ENCODE assay signal across 8 cellular contexts in genomic region chr11:126210871-126211235, GRCh38. TPM values are rescaled to one million over a fixed set of nuclear protein-coding genes. Genes with fewer than 3 reads are reported as not detected.
A peak's percentile ranks its signal among the peaks of the same experiment; 100 is the strongest.
DNase-seq lines count a peak whose midpoint lies in the region; ATAC-seq and TF ChIP-seq lines count a peak whose summit lies in the region.

No MANE protein-coding gene starts in this region.

- H3K4me3 ChIP-seq in GM23248 (peak overlapping the region; percentile 81), SJSA1 (peak overlapping the region; percentile 63), fibroblast of the aortic adventitia (ENCODE audit: low read depth, low read length) (peak overlapping the region; percentile 98), gastrocnemius medialis (peak overlapping the region; percentile 88 to 93 (median 91))

- peaks cover 58% of the 10 kb centered on the region for H3K79me2 ChIP-seq in GM23248 (ENCODE audit: insufficient read depth)

- H3K27ac ChIP-seq in GM23248 (0 out of 2 replicates have a peak overlapping the region, but pooled peaks have one; percentile 40), SJSA1 (no peak overlapping the region), gastrocnemius medialis (peak overlapping the region; percentile 91 to 95 (median 92))

- H3K4me1 ChIP-seq in GM23248 (ENCODE audit: insufficient read depth) (peaks cover 10% of the 10 kb centered on the region), SJSA1 (replicated peaks) (peaks cover 7% of the 10 kb centered on the region; the same call in 1 of the 2 replicates), gastrocnemius medialis (peaks cover 55 to 57% of the 10 kb centered on the region in 2 donors)

- peak overlapping the region; percentile 82 for H3K4me2 ChIP-seq in GM23248 (ENCODE audit: unreplicated experiment)

- WGBS in GM23248 (ENCODE audit: low coverage in 1 of 2, low lambda C conversion rate in 2 of 2, missing lambda C conversion rate in 2 of 2), 2 experiments = 10% methylated on average over 20 of the region's 20 CpGs

- no peaks in the 10 kb centered on the region for H4K20me1 ChIP-seq in GM23248 (ENCODE audit: insufficient read depth)

- TF ChIP-seq CTCF in fibroblast of the aortic adventitia (IDR thresholded peaks at IDR 0.05; ENCODE audit: insufficient read depth, low read length) = no peak
- no peak for TF ChIP-seq CTCF in gastrocnemius medialis (IDR thresholded peaks at IDR 0.05 in 4 of 5, conservative IDR thresholded peaks at IDR 0.05 in 1 of 5)

- no peak for ATAC-seq in gastrocnemius medialis

- H3K9ac ChIP-seq in GM23248 = peak overlapping the region; percentile 83

- H3K9me3 ChIP-seq in GM23248 (ENCODE audit: low read depth) (no peaks in the 10 kb centered on the region), SJSA1 (replicated peaks) (no peaks in the 10 kb centered on the region), gastrocnemius medialis (no peaks in the 10 kb centered on the region)

- intact Hi-C loops in gastrocnemius medialis (cut with DNase I; ENCODE audit: low total_unique reads) = loop anchor here (1.0 to 5.0 kb wide), 4 partner anchors 57 to 619 kb away; partner anchors contain the start of genes CDON, DCPS, SRPRA and STT3A

- no peaks in the 10 kb centered on the region for H3K27me3 ChIP-seq in GM23248 (replicated peaks; ENCODE audit: insufficient read depth)
- no peaks in the 10 kb centered on the region for H3K27me3 ChIP-seq in SJSA1 (replicated peaks)
- H3K27me3 ChIP-seq in gastrocnemius medialis = no peaks in the 10 kb centered on the region

- no peak for TF ChIP-seq POLR2A in gastrocnemius medialis (IDR thresholded peaks at IDR 0.05)

- peaks cover 7% of the 10 kb centered on the region; the same call in 1 of the 2 replicates for H3K36me3 ChIP-seq in GM23248 (ENCODE audit: low read depth)
- peaks cover 5% of the 10 kb centered on the region; the same call in 1 of the 2 replicates for H3K36me3 ChIP-seq in SJSA1
- H3K36me3 ChIP-seq in gastrocnemius medialis = peaks cover 0 to 21% of the 10 kb centered on the region in 2 donors

- H3F3A ChIP-seq in GM23248 (ENCODE audit: insufficient read depth) = no peaks in the 10 kb centered on the region

- H3K9me2 ChIP-seq in GM23248 (ENCODE audit: insufficient read depth) = no peaks in the 10 kb centered on the region

- DNase-seq in GM23248 (peak; percentile 44), SJSA1 (ENCODE audit: low read depth in 1 of 2, low spot score in 2 of 2) (no peak), fibroblast of the aortic adventitia (ENCODE audit: low read depth) (peak; percentile 5), gastrocnemius medialis (no peak), globus pallidus (ENCODE audit: low spot score) (no peak), kidney tubule cell (ENCODE audit: low spot score) (no peak), SW480 (ENCODE audit: low spot score) (no peak), medulla oblongata (ENCODE audit: extremely low spot score) (no peak)

- H2AFZ ChIP-seq in GM23248 = peak overlapping the region; percentile 89

- in situ Hi-C loops in GM23248 (cut with MboI) (no loop called here), gastrocnemius medialis (cut with MboI; ENCODE audit: low sequenced_read_pairs in 4 of 4) (loop anchor here in 2 of 4 donors (5.0 to 25.0 kb wide), 3 partner anchors 56 to 624 kb away; partner anchors contain the start of genes FOXRED1 (in 1 of the 2), SRPRA (in 1 of the 2) and STT3A (in 1 of the 2))

RNA-seq across cellular contexts. Expression of gene RPUSD4, which starts 0.6 kb away (rescaled TPM):
- total RNA-seq in GM23248 (2014; rRNA removed; shearing (Covaris generic)) = 21.3 and 25.4 TPM in 2 replicates
- 12.0 and 12.1 TPM in 2 replicates for polyA plus RNA-seq in GM23248 (2016; fragmentation: Nextera tagmentation; extraction: Ambion mirVana)
- 13.7 and 17.5 TPM in 2 replicates for total RNA-seq in SJSA1 (2014; rRNA removed; shearing (Covaris generic))
- 24.2 and 50.2 TPM in 2 replicates for total RNA-seq in fibroblast of the aortic adventitia (ENCODE audit: low replicate concordance)
- 10 to 100 TPM; 53.3 to 93.8 (median 69.2) TPM for total RNA-seq in gastrocnemius medialis

RNA-seq across cellular contexts. Expression of gene FAM118B, which starts 0.7 kb away (rescaled TPM):
- total RNA-seq in GM23248 (2014; rRNA removed; shearing (Covaris generic)) = 23.1 and 25.4 TPM in 2 replicates
- 29.5 and 30.5 TPM in 2 replicates for polyA plus RNA-seq in GM23248 (2016; fragmentation: Nextera tagmentation; extraction: Ambion mirVana)
- total RNA-seq in SJSA1 (2014; rRNA removed; shearing (Covaris generic)) = 8.6 and 12.2 TPM in 2 replicates
- total RNA-seq in fibroblast of the aortic adventitia (ENCODE audit: low replicate concordance) = 14.7 and 32.9 TPM in 2 replicates
- total RNA-seq in gastrocnemius medialis = 10 to 100 TPM; 13.6 to 32.2 (median 23.2) TPM

RNA-seq across cellular contexts. Expression of gene SRPRA, which starts 57.8 kb away (rescaled TPM):
- total RNA-seq in GM23248 (2014; rRNA removed; shearing (Covaris generic)) = 142 and 151 TPM in 2 replicates
- polyA plus RNA-seq in GM23248 (2016; fragmentation: Nextera tagmentation; extraction: Ambion mirVana) = 122 and 125 TPM in 2 replicates
- total RNA-seq in SJSA1 (2014; rRNA removed; shearing (Covaris generic)) = 70.6 and 85.1 TPM in 2 replicates
- total RNA-seq in fibroblast of the aortic adventitia (ENCODE audit: low replicate concordance) (37.8 and 99.4 TPM in 2 replicates), gastrocnemius medialis (100 to 1,000 TPM in 1 of 4 donors, 10 to 100 TPM in 3; 72.3 to 101 (median 79.4) TPM)

RNA-seq across cellular contexts. Expression of gene FOXRED1, which starts 58.1 kb away (rescaled TPM):
- 14.1 and 22.0 TPM in 2 replicates for total RNA-seq in GM23248 (2014; rRNA removed; shearing (Covaris generic))
- 9.0 and 9.3 TPM in 2 replicates for polyA plus RNA-seq in GM23248 (2016; fragmentation: Nextera tagmentation; extraction: Ambion mirVana)
- total RNA-seq in SJSA1 (2014; rRNA removed; shearing (Covaris generic)) = 12.8 and 14.8 TPM in 2 replicates
- total RNA-seq in fibroblast of the aortic adventitia (ENCODE audit: low replicate concordance) (7.2 and 14.7 TPM in 2 replicates), gastrocnemius medialis (10 to 100 TPM; 12.5 to 20.8 (median 16.2) TPM)

Comparison
In these comparisons a context has a peak if more than half of its experiments do, and no peak if none do; other contexts are left out.
1. DNase-seq: peak in GM23248 (single experiment) and fibroblast of the aortic adventitia (single experiment); none in SJSA1 (0 of 2), gastrocnemius medialis (0 of 2), globus pallidus (single experiment), kidney tubule cell (single experiment), SW480 (single experiment) and medulla oblongata (single experiment).
2. Peak in every context shown above with its lines, with median percentiles within 50 percentile points of each other: H3K4me3 ChIP-seq.